In the genomic region with DNA sequence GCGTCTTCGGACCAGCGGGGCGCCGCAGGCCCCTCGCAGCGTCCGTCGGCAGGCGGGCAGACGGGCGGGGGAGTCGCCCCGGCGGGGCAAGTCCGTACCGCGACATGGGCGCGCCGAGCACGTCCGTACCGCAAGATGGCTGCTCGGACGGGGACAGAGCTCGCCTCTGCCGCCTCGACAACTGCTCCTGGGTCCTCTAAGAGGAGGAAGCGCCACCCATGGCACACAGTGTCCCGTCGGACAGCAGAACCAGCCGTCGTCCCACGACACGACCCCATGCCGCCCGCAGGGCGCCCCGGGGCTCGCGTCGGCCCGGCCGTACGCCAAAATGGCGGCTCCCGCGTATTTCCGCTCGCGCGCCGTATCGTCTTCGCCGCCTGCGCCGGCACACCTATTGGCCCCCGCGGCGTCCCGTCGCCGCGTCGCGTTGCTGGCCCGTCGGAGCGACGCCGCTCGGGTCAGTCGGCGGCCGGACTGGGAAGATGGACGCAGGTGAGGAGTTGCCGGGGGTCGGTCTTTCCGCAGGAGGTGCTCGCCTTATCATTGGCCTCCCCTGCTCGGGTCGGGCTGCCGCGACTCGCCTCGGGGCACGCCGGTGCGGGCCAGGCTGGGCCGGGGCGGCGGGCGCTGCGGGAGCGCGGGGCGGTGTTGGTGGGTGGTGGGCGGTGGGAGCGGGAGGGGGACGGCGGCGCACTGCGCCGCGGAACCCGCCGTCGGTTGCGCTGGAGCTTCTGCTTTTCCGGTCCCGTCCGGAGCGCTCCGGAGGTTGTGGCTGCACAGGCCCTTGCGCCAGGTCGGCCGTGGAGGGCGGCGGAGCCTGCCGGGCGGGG, we compare ENCODE assay signal across 8 cellular contexts. TPM values are rescaled to one million over a fixed set of nuclear protein-coding genes. Genes with fewer than 3 reads are reported as not detected.
DNase-seq lines count a peak whose midpoint lies in the region; ATAC-seq and TF ChIP-seq lines count a peak whose summit lies in the region.

Gene ATG4B, plus strand, starts transcription at position 461 of the 830 bp plus-strand sequence. Its CDS starts 22 bp downstream, at position 483.

- H3K4me2 ChIP-seq in parathyroid adenoma (ENCODE audit: low read length): peak within 1 kb of the TSS; percentile 95

- peak within 1 kb of the TSS; percentile 91 for H2AFZ ChIP-seq in parathyroid adenoma

- peaks cover 74% of the 10 kb centered on the region for H3K79me2 ChIP-seq in parathyroid adenoma

- peak in 1 of 2 donors; percentile 93 for TF ChIP-seq EP300 in tibial nerve (IDR thresholded peaks at IDR 0.05)

- TF ChIP-seq POLR2A in NB4 (IDR thresholded peaks at IDR 0.05; ENCODE audit: extremely low read depth, insufficient read length) (peak; percentile 82), tibial nerve (IDR thresholded peaks at IDR 0.05) (peak; percentile 47 to 49)

- H3K27me3 ChIP-seq in parathyroid adenoma (ENCODE audit: control insufficient read depth, insufficient read depth, low read length) (no peaks in the 10 kb centered on the region), tibial nerve (no peaks in the 10 kb centered on the region)

- H3K27ac ChIP-seq in parathyroid adenoma (peak within 1 kb of the TSS; percentile 100), tibial nerve (peak within 1 kb of the TSS; percentile 96 to 100 (median 98))

- 0 to 1% methylated on average over 12 to 38 of the region's 123 CpGs for WGBS in tibial nerve, 2 donors

- ATAC-seq in Right ventricle myocardium superior (ENCODE audit: poor library complexity): peak; percentile 94

- H3K4me1 ChIP-seq in parathyroid adenoma: peaks cover 17% of the 10 kb centered on the region
- peaks cover 0 to 66% (median 28%) of the 10 kb centered on the region in 4 donors for H3K4me1 ChIP-seq in tibial nerve

- DNase-seq in GM10248 (ENCODE audit: extremely low spot score) (peak; percentile 93), HFF-Myc (ENCODE audit: extremely low read depth, low read depth) (peak; percentile 43), NB4 (ENCODE audit: low read depth) (peak; percentile 94), SW480 (ENCODE audit: low spot score) (peak; percentile 75), Right ventricle myocardium superior (peak; percentile 92), tibial nerve (ENCODE audit: low spot score in 2 of 2) (peak; percentile 55 to 67)
- peak; percentile 42 for DNase-seq in activated naive CD8-positive, alpha-beta T cell treated with anti-CD3 and anti-CD28 coated beads, Interleukin-2, amount 50 U/mL, for 16 hours (ENCODE audit: low read depth, low spot score)

- TF ChIP-seq CTCF in GM10248 (IDR thresholded peaks at IDR 0.05; ENCODE audit: control extremely low read depth, extremely low read depth, low read depth, missing control alignments) (no peak), HFF-Myc (IDR thresholded peaks at IDR 0.05; ENCODE audit: low read depth, low read length, missing control alignments) (no peak), NB4 (IDR thresholded peaks at IDR 0.05; ENCODE audit: low read depth, low read length) (no peak), parathyroid adenoma (IDR thresholded peaks at IDR 0.05) (no peak), tibial nerve (IDR thresholded peaks at IDR 0.05) (peak in 2 of 5 experiments; percentile 29 to 48)

- intact Hi-C loops in Right ventricle myocardium superior (cut with DNase I): no loop called here

- H3K4me3 ChIP-seq in HFF-Myc (replicated peaks; ENCODE audit: low read depth, low read length) (peak within 1 kb of the TSS; percentile 82), NB4 (ENCODE audit: low read depth, low read length) (peak within 1 kb of the TSS; percentile 89), parathyroid adenoma (ENCODE audit: low read depth, low read length) (peak within 1 kb of the TSS; percentile 86), tibial nerve (peak within 1 kb of the TSS; percentile 75 to 96 (median 94))

- no peaks in the 10 kb centered on the region for H3K36me3 ChIP-seq in parathyroid adenoma (ENCODE audit: control insufficient read depth, insufficient read depth, low read length)
- peaks cover 0 to 16% (median 0%) of the 10 kb centered on the region in 3 donors for H3K36me3 ChIP-seq in tibial nerve

- CTCF ChIA-PET in GM10248 (lab: Yijun Ruan, JAX): interaction anchor here (0.9 to 1.6 kb wide), 3 partner anchors 11 to 65 kb away, joined by 3 read pairs; partner anchors contain the start of genes DTYMK and ING5

- POLR2A ChIA-PET in GM10248 (lab: Yijun Ruan, JAX): interaction anchor here (0.9 kb wide), 1 partner anchor 55 kb away, joined by 4 read pairs; no protein-coding TSS in a partner anchor

- peak within 1 kb of the TSS; percentile 97 for H3K9ac ChIP-seq in parathyroid adenoma

- no peaks in the 10 kb centered on the region for H3K9me3 ChIP-seq in parathyroid adenoma (ENCODE audit: control insufficient read depth, low read length)
- no peaks in the 10 kb centered on the region for H3K9me3 ChIP-seq in tibial nerve

RNA-seq across cellular contexts. Expression of gene ATG4B, which starts in this region (rescaled TPM):
- total RNA-seq in Right ventricle myocardium superior (41.3 TPM), tibial nerve (100 to 1,000 TPM in 2 of 4 donors, 10 to 100 TPM in 2; 61.8 to 146 (median 87.2) TPM)

Comparison
In these comparisons a context has a peak if more than half of its experiments do, and no peak if none do; other contexts are left out.
1. Peak in every context shown above with its lines: DNase-seq, ATAC-seq, H3K4me3 ChIP-seq and H3K27ac ChIP-seq.
2. DNase-seq: peak in every context shown above with its lines; median percentile 94 in NB4; 93 in GM10248; 92 in Right ventricle myocardium superior; 75 in SW480; 61 in tibial nerve; 43 in HFF-Myc; 42 in activated naive CD8-positive, alpha-beta T cell treated with anti-CD3 and anti-CD28 coated beads, Interleukin-2, amount 50 U/mL, for 16 hours.